Comparison of ENCODE assay signal across 9 cellular contexts in the genomic region with DNA sequence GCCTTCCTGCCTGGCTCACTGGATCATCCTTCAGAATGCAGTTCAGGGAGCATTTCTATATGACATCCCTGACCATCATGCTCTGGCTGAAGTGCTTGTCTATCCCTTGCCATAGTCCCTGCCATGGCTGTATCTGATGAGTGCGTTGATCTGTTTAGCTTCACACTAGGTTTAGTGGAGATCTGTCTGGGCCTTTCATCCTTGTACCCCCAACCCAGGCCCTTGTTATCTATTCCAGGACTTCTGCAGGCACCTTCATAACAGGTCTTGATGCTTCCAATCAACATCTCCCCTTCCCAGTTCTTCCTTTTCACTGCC.
"Had no signal": no experiment of that assay in that cellular context is flagged by ENCODE, and none has a peak within 500 bp of the region (broad histone marks: within the 10 kb centered on the region; RNA-seq: fewer than 3 reads in every experiment).

No MANE protein-coding gene starts in this region.

- ATAC-seq: activated CD4-positive, CD25-positive, alpha-beta regulatory T cell treated with anti-CD3 and anti-CD28 coated beads, Interleukin-2, amount 50 U/mL, for 24 hours; stimulated activated memory B cell treated with anti-CD40 and anti-IgM and Interleukin-4, amounts not matched to agents 10 μg/mL and 1 μg/mL and 100 μg/mL, for 72 hours had no signal

- H3K4me3 Mint-ChIP-seq: activated naive CD4-positive, alpha-beta T cell treated with anti-CD3 and anti-CD28 coated beads, Interleukin-2, amount 10 ng/mL, durations not matched to agents 7 days and 5 days; stimulated activated memory B cell treated with anti-CD40 and anti-IgM and Interleukin-4, amounts not matched to agents 10 μg/mL and 1 μg/mL and 100 μg/mL, for 72 hours had no signal

- DNase-seq: activated CD4-positive, alpha-beta T cell treated with anti-CD3 and anti-CD28 coated beads, Interleukin-2, amount 50 U/mL, for 1 hour; activated naive CD4-positive, alpha-beta T cell treated with anti-CD3 and anti-CD28 coated beads, Interleukin-2, amount 10 ng/mL, durations not matched to agents 7 days and 5 days; islet precursor cell; tibial artery had no signal

- H3K9me3 ChIP-seq: ascending aorta, tibial artery, vagina had no signal

- H3K27ac Mint-ChIP-seq: activated naive CD4-positive, alpha-beta T cell treated with anti-CD3 and anti-CD28 coated beads, Interleukin-2, amount 10 ng/mL, durations not matched to agents 7 days and 5 days had no signal

- H3K27me3 Mint-ChIP-seq: stimulated activated memory B cell treated with anti-CD40 and anti-IgM and Interleukin-4, amounts not matched to agents 10 μg/mL and 1 μg/mL and 100 μg/mL, for 72 hours had no signal

- H3K36me3 Mint-ChIP-seq: activated naive CD4-positive, alpha-beta T cell treated with anti-CD3 and anti-CD28 coated beads, Interleukin-2, amount 10 ng/mL, durations not matched to agents 7 days and 5 days; stimulated activated memory B cell treated with anti-CD40 and anti-IgM and Interleukin-4, amounts not matched to agents 10 μg/mL and 1 μg/mL and 100 μg/mL, for 72 hours had no signal

- H3K36me3 ChIP-seq: ascending aorta, tibial artery, vagina had no signal

- FAIRE-seq: bronchial epithelial cell had no signal

- H3K9me3 Mint-ChIP-seq: activated naive CD4-positive, alpha-beta T cell treated with anti-CD3 and anti-CD28 coated beads, Interleukin-2, amount 10 ng/mL, durations not matched to agents 7 days and 5 days had no signal

- H3K27me3 ChIP-seq: ascending aorta, tibial artery, vagina had no signal

- H3K4me1 Mint-ChIP-seq: activated naive CD4-positive, alpha-beta T cell treated with anti-CD3 and anti-CD28 coated beads, Interleukin-2, amount 10 ng/mL, durations not matched to agents 7 days and 5 days had no signal

- H3K27ac ChIP-seq: ascending aorta, vagina had no signal

- H3K4me3 ChIP-seq: ascending aorta, tibial artery, vagina had no signal
